ENCODE assay signal across 25 cellular contexts in genomic region chr15:73355866-73356265, GRCh38.
"Had no signal": no experiment of that assay in that cellular context is flagged by ENCODE, and none has a peak within 500 bp of the region (broad histone marks: within the 10 kb centered on the region; RNA-seq: fewer than 3 reads in every experiment).

No MANE protein-coding gene starts in this region.

- DNase-seq: activated CD4-positive, alpha-beta T cell treated with anti-CD3 and anti-CD28 coated beads for 1 hour; activated CD4-positive, alpha-beta T cell treated with anti-CD3 and anti-CD28 coated beads for 4 hours; activated CD4-positive, alpha-beta T cell treated with anti-CD3 and anti-CD28 coated beads, Interleukin-2, amount 10 ng/mL, durations not matched to agents 7 days and 5 days; activated CD4-positive, alpha-beta T cell treated with anti-CD3 and anti-CD28 coated beads, Interleukin-2, amount 50 U/mL, for 4 hours; activated CD8-positive, alpha-beta memory T cell treated with anti-CD3 and anti-CD28 coated beads for 24 hours; activated CD8-positive, alpha-beta T cell treated with anti-CD3 and anti-CD28 coated beads for 36 hours; activated effector memory CD4-positive, alpha-beta T cell treated with anti-CD3 and anti-CD28 coated beads, Interleukin-2, amount 50 U/mL, for 16 hours; activated naive CD4-positive, alpha-beta T cell treated with anti-CD3 and anti-CD28 coated beads for 36 hours; activated naive CD8-positive, alpha-beta T cell treated with anti-CD3 and anti-CD28 coated beads for 36 hours; activated naive CD8-positive, alpha-beta T cell treated with anti-CD3 and anti-CD28 coated beads, Interleukin-2, amount 50 U/mL, for 24 hours; activated T-cell treated with anti-CD3 and anti-CD28 coated beads, Interleukin-2, amount 50 U/mL, for 48 hours; adrenal gland; amygdala; aorta; body of pancreas; cortex of kidney; dermis blood vessel endothelial cell; effector CD4-positive, alpha-beta T cell; effector memory CD8-positive, alpha-beta T cell; esophagus squamous epithelium; foreskin melanocyte; T-helper 1 cell; T-helper 17 cell; T1000 had no signal

- ATAC-seq: activated CD8-positive, alpha-beta T cell treated with anti-CD3 and anti-CD28 coated beads for 36 hours; activated naive CD8-positive, alpha-beta T cell treated with anti-CD3 and anti-CD28 coated beads, Interleukin-2, amount 50 U/mL, for 24 hours; body of pancreas; effector memory CD8-positive, alpha-beta T cell; gastroesophageal sphincter; T-helper 17 cell had no signal
